23 cellular contexts compared by ENCODE assay signal in the genomic region with DNA sequence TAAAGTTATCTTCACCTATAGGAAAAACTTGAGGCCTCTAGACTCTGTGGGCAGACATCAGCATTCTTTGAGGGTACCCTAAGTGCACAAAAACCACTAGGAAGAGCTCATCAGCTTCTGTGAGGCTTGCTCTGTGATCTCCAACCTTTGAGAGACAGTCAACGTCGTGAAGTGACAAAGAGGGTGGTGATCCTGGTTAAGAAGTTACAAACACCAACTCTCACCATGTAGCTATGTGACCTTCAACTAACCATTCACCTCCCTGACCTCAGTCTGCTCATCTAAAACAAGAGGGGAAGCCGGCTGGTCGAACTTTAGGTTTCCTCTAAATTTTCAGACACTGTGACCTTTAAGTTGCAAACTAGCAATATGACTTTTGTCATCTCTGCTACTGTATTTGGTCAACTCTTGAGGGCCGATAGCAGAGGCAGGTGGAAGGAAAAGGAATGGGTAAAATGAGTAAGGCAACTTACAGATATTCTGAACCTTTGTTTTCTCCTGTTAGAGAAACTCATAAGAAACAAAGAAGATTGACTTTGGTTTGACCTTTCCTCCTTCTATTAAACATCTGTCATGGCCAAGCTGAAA.
DNase-seq lines count a peak whose midpoint lies in the region; ATAC-seq and TF ChIP-seq lines count a peak whose summit lies in the region.
"Had no signal": no experiment of that assay in that cellular context is flagged by ENCODE, and none has a peak within 500 bp of the region (broad histone marks: within the 10 kb centered on the region; RNA-seq: fewer than 3 reads in every experiment).

No MANE protein-coding gene starts in this region.

- H3K9me3 Mint-ChIP-seq in activated naive CD4-positive, alpha-beta T cell treated with anti-CD3 and anti-CD28 coated beads, Interleukin-2, amount 50 U/mL, for 24 hours: no peaks in the 10 kb centered on the region
- H3K9me3 Mint-ChIP-seq in activated CD8-positive, alpha-beta T cell treated with anti-CD3 and anti-CD28 coated beads, Interleukin-2, amount 10 ng/mL, durations not matched to agents 7 days and 5 days (ENCODE audit: insufficient read depth): peaks cover 13% of the 10 kb centered on the region
- H3K9me3 Mint-ChIP-seq: central memory CD8-positive, alpha-beta T cell had no signal

- H3K4me1 Mint-ChIP-seq in activated naive CD4-positive, alpha-beta T cell treated with anti-CD3 and anti-CD28 coated beads, Interleukin-2, amount 50 U/mL, for 24 hours: peaks cover 88% of the 10 kb centered on the region
- peaks cover 62% of the 10 kb centered on the region for H3K4me1 Mint-ChIP-seq in activated CD8-positive, alpha-beta T cell treated with anti-CD3 and anti-CD28 coated beads, Interleukin-2, amount 10 ng/mL, durations not matched to agents 7 days and 5 days (ENCODE audit: low read depth)

- no peak for TF ChIP-seq CTCF in coronary artery (IDR thresholded peaks at IDR 0.05)

- no peaks in the 10 kb centered on the region for H3K27me3 Mint-ChIP-seq in activated naive CD4-positive, alpha-beta T cell treated with anti-CD3 and anti-CD28 coated beads, Interleukin-2, amount 50 U/mL, for 24 hours
- no peaks in the 10 kb centered on the region for H3K27me3 Mint-ChIP-seq in activated CD8-positive, alpha-beta T cell treated with anti-CD3 and anti-CD28 coated beads, Interleukin-2, amount 10 ng/mL, durations not matched to agents 7 days and 5 days (ENCODE audit: low read depth)

- peak; percentile 52 for ATAC-seq in activated CD8-positive, alpha-beta T cell treated with anti-CD3 and anti-CD28 coated beads, Interleukin-2, amount 10 ng/mL, durations not matched to agents 7 days and 5 days
- no peak for ATAC-seq in GM18511 (IDR thresholded peaks at IDR 0.05; ENCODE audit: unreplicated experiment)
- ATAC-seq: HepG2, left cardiac atrium, Right ventricle myocardium inferior had no signal

- H3K27ac Mint-ChIP-seq in activated naive CD4-positive, alpha-beta T cell treated with anti-CD3 and anti-CD28 coated beads, Interleukin-2, amount 50 U/mL, for 24 hours: peak overlapping the region; percentile 76
- H3K27ac Mint-ChIP-seq in activated CD8-positive, alpha-beta T cell treated with anti-CD3 and anti-CD28 coated beads, Interleukin-2, amount 10 ng/mL, durations not matched to agents 7 days and 5 days: peak overlapping the region; percentile 72

- no peak overlapping the region for H3K4me3 Mint-ChIP-seq in activated naive CD4-positive, alpha-beta T cell treated with anti-CD3 and anti-CD28 coated beads, Interleukin-2, amount 50 U/mL, for 24 hours
- H3K4me3 Mint-ChIP-seq in activated CD8-positive, alpha-beta T cell treated with anti-CD3 and anti-CD28 coated beads, Interleukin-2, amount 10 ng/mL, durations not matched to agents 7 days and 5 days: no peak overlapping the region
- H3K4me3 Mint-ChIP-seq: central memory CD8-positive, alpha-beta T cell had no signal

- H3K36me3 ChIP-seq in thymus (ENCODE audit: control insufficient read depth, insufficient read depth): no peaks in the 10 kb centered on the region
- H3K36me3 ChIP-seq: ascending aorta, spleen had no signal

- H3K27ac ChIP-seq in coronary artery (no peak overlapping the region), thymus (ENCODE audit: low read depth) (peak overlapping the region; percentile 43)
- H3K27ac ChIP-seq: ascending aorta, C4-2B, spleen had no signal

- H3K27me3 ChIP-seq in thymus (ENCODE audit: control insufficient read depth, insufficient read depth): no peaks in the 10 kb centered on the region
- H3K27me3 ChIP-seq: ascending aorta, spleen had no signal

- WGBS in thymus: 79% methylated on average over 5 of the region's 5 CpGs

- H3K4me1 ChIP-seq in thymus (ENCODE audit: control insufficient read depth, insufficient read depth, low read length): peaks cover 7% of the 10 kb centered on the region
- H3K4me1 ChIP-seq: ascending aorta had no signal

- peaks cover 2% of the 10 kb centered on the region for H3K36me3 Mint-ChIP-seq in activated naive CD4-positive, alpha-beta T cell treated with anti-CD3 and anti-CD28 coated beads, Interleukin-2, amount 50 U/mL, for 24 hours
- H3K36me3 Mint-ChIP-seq in activated CD8-positive, alpha-beta T cell treated with anti-CD3 and anti-CD28 coated beads, Interleukin-2, amount 10 ng/mL, durations not matched to agents 7 days and 5 days (ENCODE audit: low read depth): peaks cover 8% of the 10 kb centered on the region

- H3K4me3 ChIP-seq in coronary artery: no peak overlapping the region
- H3K4me3 ChIP-seq in thymus (ENCODE audit: low read length): no peak overlapping the region
- H3K4me3 ChIP-seq: ascending aorta, spleen had no signal

- POLR2A ChIA-PET in activated CD8-positive, alpha-beta T cell treated with anti-CD3 and anti-CD28 coated beads, Interleukin-2, amount 10 ng/mL, durations not matched to agents 7 days and 5 days (lab: Charles Lee): interaction anchor here (1.0 to 2.0 kb wide), 3 partner anchors 12 to 299 kb away, joined by 4 to 6 read pairs (median 4); no protein-coding TSS in a partner anchor

- no peaks in the 10 kb centered on the region for H3K9me3 ChIP-seq in thymus (ENCODE audit: control insufficient read depth)
- H3K9me3 ChIP-seq: ascending aorta, spleen had no signal

- CTCF ChIA-PET in activated CD8-positive, alpha-beta T cell treated with anti-CD3 and anti-CD28 coated beads, Interleukin-2, amount 10 ng/mL, durations not matched to agents 7 days and 5 days (lab: Charles Lee): interaction anchor here (0.7 to 9.7 kb wide), 12 partner anchors 11 to 439 kb away, joined by 3 to 79 read pairs (median 4); no protein-coding TSS in a partner anchor

- no peak for DNase-seq in activated naive CD4-positive, alpha-beta T cell treated with Interleukin-2 at 50 U/mL for 16 hours
- peak; percentile 29 for DNase-seq in activated CD8-positive, alpha-beta T cell treated with anti-CD3 and anti-CD28 coated beads, Interleukin-2, amount 10 ng/mL, durations not matched to agents 7 days and 5 days
- DNase-seq in coronary artery (ENCODE audit: low spot score): peak; percentile 5
- DNase-seq in DMS53 treated with DMSO at 0.1 percent for 48 hours (lab: John Stamatoyannopoulos, UW; ENCODE audit: unreplicated experiment): no peak
- DNase-seq: activated CD4-positive, alpha-beta T cell treated with anti-CD3 and anti-CD28 coated beads, Interleukin-2, amount 50 U/mL, for 4 hours; activated effector memory CD4-positive, alpha-beta T cell treated with anti-CD3 and anti-CD28 coated beads, Interleukin-2, amount 50 U/mL, for 16 hours; head of caudate nucleus; left cardiac atrium; NCI-H1092 treated with DMSO at 0.1 percent for 48 hours; NCI-H2029; NCI-H226; nucleus accumbens; retina; spleen; substantia nigra had no signal

Comparison
In these comparisons a context has a peak if more than half of its experiments do, and no peak if none do; other contexts are left out.
1. DNase-seq: peak in activated CD8-positive, alpha-beta T cell treated with anti-CD3 and anti-CD28 coated beads, Interleukin-2, amount 10 ng/mL, durations not matched to agents 7 days and 5 days (single experiment) and coronary artery (single experiment); none in activated naive CD4-positive, alpha-beta T cell treated with Interleukin-2 at 50 U/mL for 16 hours (single experiment) and DMS53 treated with DMSO at 0.1 percent for 48 hours (single experiment).